In the genomic region with DNA sequence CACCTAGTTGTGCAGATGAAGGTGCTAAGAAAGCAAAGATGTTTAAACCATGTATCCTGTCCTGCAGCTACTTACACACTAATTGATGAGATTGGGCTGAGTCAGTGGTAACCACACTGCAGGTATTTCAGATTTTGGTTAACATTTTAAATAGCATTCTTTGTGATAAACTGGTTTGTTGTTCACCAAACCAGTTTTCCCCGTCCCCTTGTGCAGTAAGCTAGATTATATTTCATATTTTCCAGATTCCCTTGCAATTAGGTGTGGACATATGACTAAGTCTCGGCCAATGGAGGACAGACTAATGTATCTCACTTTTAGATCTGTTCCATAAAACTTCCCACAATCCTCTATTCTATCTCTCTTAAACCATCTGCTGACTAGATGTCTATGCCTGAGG, we compare ENCODE assay signal across 14 cellular contexts.
A peak's percentile ranks its signal among the peaks of the same experiment; 100 is the strongest.
DNase-seq lines count a peak whose midpoint lies in the region; ATAC-seq and TF ChIP-seq lines count a peak whose summit lies in the region.
"Had no signal": no experiment of that assay in that cellular context is flagged by ENCODE, and none has a peak within 500 bp of the region (broad histone marks: within the 10 kb centered on the region; RNA-seq: fewer than 3 reads in every experiment).

No MANE protein-coding gene starts in this region.

- no peaks in the 10 kb centered on the region for H3K79me1 ChIP-seq in trophoblast cell (ENCODE audit: low read length)

- intact Hi-C loops in Calu3 (cut with micrococcal nuclease; ENCODE audit: unreplicated experiment), result loop anchor here (10.0 kb wide), 1 partner anchor 190 kb away; no protein-coding TSS in a partner anchor
- intact Hi-C loops in PC-3 (cut with micrococcal nuclease), result no loop called here

- H3K27me3 ChIP-seq in PC-3 (ENCODE audit: low read length), result no peaks in the 10 kb centered on the region
- H3K27me3 ChIP-seq in trophoblast cell (ENCODE audit: insufficient read depth, low read length), result no peaks in the 10 kb centered on the region

- no peaks in the 10 kb centered on the region for H3K36me3 ChIP-seq in PC-3 (ENCODE audit: low read depth, low read length)
- no peaks in the 10 kb centered on the region for H3K36me3 ChIP-seq in trophoblast cell (ENCODE audit: control insufficient read depth in 1 of 2, insufficient read depth in 2 of 2, low read length in 2 of 2)

- H3K9ac ChIP-seq in PC-3 (ENCODE audit: low read length) (no peak overlapping the region), trophoblast cell (ENCODE audit: low read length) (no peak overlapping the region)

- WGBS in trophoblast cell (ENCODE audit: extremely low coverage, insufficient coverage, insufficient read length), result no CpG with 5 or more reads among the region's 2 CpGs

- H2BK120ac ChIP-seq in trophoblast cell (ENCODE audit: insufficient read depth, low read length, poor library complexity), result no peak overlapping the region

- no peak overlapping the region for H3K27ac Mint-ChIP-seq in Calu3 (ENCODE audit: unreplicated experiment)
- H3K27ac Mint-ChIP-seq in naive thymus-derived CD8-positive, alpha-beta T cell, result no peak overlapping the region
- H3K27ac Mint-ChIP-seq: CD4-positive, alpha-beta memory T cell; GM23338; H9; HFFc6 had no signal

- no TSS peak for BruUV-seq in Calu3 (replicated peaks; lab: Mats Ljungman, UMichigan)
- BruUV-seq in PC-3 (replicated peaks; lab: Mats Ljungman, UMichigan), result no TSS peak

- H2AK5ac ChIP-seq in trophoblast cell (ENCODE audit: low read length), result no peak overlapping the region

- peak; percentile 28 for DNase-seq in Calu3
- DNase-seq in PC-3, result peak; percentile 84
- DNase-seq in epithelial cell of esophagus (ENCODE audit: low read depth), result peak; percentile 80
- DNase-seq in trophoblast cell, result peak; percentile 52 to 57
- DNase-seq in naive thymus-derived CD8-positive, alpha-beta T cell, result no peak
- DNase-seq: C1 segment of cervical spinal cord; CD4-positive, alpha-beta memory T cell; COR-L47; DMS153; DND-41; H9; HFFc6 had no signal

- H3K14ac ChIP-seq in trophoblast cell (ENCODE audit: low read length), result no peak overlapping the region

- H2BK5ac ChIP-seq in trophoblast cell (ENCODE audit: low read depth, low read length, poor library complexity), result no peak overlapping the region

- H3K23ac ChIP-seq in trophoblast cell (ENCODE audit: low read length), result no peak overlapping the region

- POLR2A ChIA-PET in PC-3 (lab: Charles Lee; ENCODE audit: unreplicated experiment), result no interaction called here
- POLR2A ChIA-PET in naive thymus-derived CD8-positive, alpha-beta T cell (lab: Charles Lee), result no interaction called here

- no peak overlapping the region for H3K4me3 Mint-ChIP-seq in Calu3 (ENCODE audit: low read depth, unreplicated experiment)
- H3K4me3 Mint-ChIP-seq in naive thymus-derived CD8-positive, alpha-beta T cell, result no peak overlapping the region
- H3K4me3 Mint-ChIP-seq: CD4-positive, alpha-beta memory T cell; GM23338; H9; HFFc6 had no signal

- H4K91ac ChIP-seq in trophoblast cell (ENCODE audit: low read depth, low read length), result no peak overlapping the region

- 0 out of 2 replicates have a peak overlapping the region, but pooled peaks have one; percentile 19 for H2AFZ ChIP-seq in PC-3 (ENCODE audit: low read length)
- H2AFZ ChIP-seq in trophoblast cell (ENCODE audit: insufficient read depth, low read length, poor library complexity), result no peak overlapping the region
- H2AFZ ChIP-seq: GM23338 had no signal

- ATAC-seq in PC-3 (no peak), GM18861 (IDR thresholded peaks at IDR 0.05; ENCODE audit: unreplicated experiment) (no peak)
- ATAC-seq in naive thymus-derived CD8-positive, alpha-beta T cell, result no peak
- ATAC-seq: GM23338 had no signal

- H3K27me3 Mint-ChIP-seq in Calu3 (ENCODE audit: unreplicated experiment), result no peaks in the 10 kb centered on the region
- H3K27me3 Mint-ChIP-seq in naive thymus-derived CD8-positive, alpha-beta T cell, result peaks cover 0 to 1% (median 0%) of the 10 kb centered on the region in 5 donors

- peaks cover 10% of the 10 kb centered on the region for H3K4me1 Mint-ChIP-seq in Calu3 (ENCODE audit: low read depth, unreplicated experiment)
- H3K4me1 Mint-ChIP-seq in naive thymus-derived CD8-positive, alpha-beta T cell, result no peaks in the 10 kb centered on the region
- H3K4me1 Mint-ChIP-seq: CD4-positive, alpha-beta memory T cell; GM23338 had no signal

- no peaks in the 10 kb centered on the region for H3K9me2 ChIP-seq in PC-3 (replicated peaks; ENCODE audit: low read length)

- H3K4me1 ChIP-seq in PC-3 (ENCODE audit: insufficient read depth, low read length), result peaks cover 4% of the 10 kb centered on the region; the same call in 1 of the 2 replicates
- H3K4me1 ChIP-seq in trophoblast cell (ENCODE audit: control insufficient read depth in 1 of 2, insufficient read depth in 2 of 2, low read length in 2 of 2), result no peaks in the 10 kb centered on the region

- H3K9me3 Mint-ChIP-seq in Calu3 (ENCODE audit: low read depth, unreplicated experiment), result peaks cover 4% of the 10 kb centered on the region
- peaks cover 4 to 44% (median 25%) of the 10 kb centered on the region in 9 donors for H3K9me3 Mint-ChIP-seq in naive thymus-derived CD8-positive, alpha-beta T cell

- TF ChIP-seq CTCF in Calu3 (IDR thresholded peaks at IDR 0.05; ENCODE audit: unreplicated experiment), result no peak
- no peak for TF ChIP-seq CTCF in PC-3 (conservative IDR thresholded peaks at IDR 0.05; ENCODE audit: low read depth, low read length)
- TF ChIP-seq CTCF in epithelial cell of esophagus (IDR thresholded peaks at IDR 0.05; ENCODE audit: insufficient read depth, low read depth, low read length, missing control alignments), result no peak

- H3K36me3 Mint-ChIP-seq in Calu3 (ENCODE audit: insufficient read depth, unreplicated experiment), result no peaks in the 10 kb centered on the region
- peaks cover 0 to 14% (median 0%) of the 10 kb centered on the region in 3 donors for H3K36me3 Mint-ChIP-seq in naive thymus-derived CD8-positive, alpha-beta T cell
- H3K36me3 Mint-ChIP-seq: CD4-positive, alpha-beta memory T cell had no signal

- peak overlapping the region; percentile 24; the same call in 1 of the 2 replicates for H3K27ac ChIP-seq in PC-3 (ENCODE audit: low read length)
- no peak overlapping the region for H3K27ac ChIP-seq in trophoblast cell (ENCODE audit: low read depth, low read length)

- H3K79me2 ChIP-seq in PC-3 (ENCODE audit: low read length) (no peaks in the 10 kb centered on the region), trophoblast cell (ENCODE audit: control insufficient read depth, insufficient read depth, low read length, poor library complexity) (no peaks in the 10 kb centered on the region)

- H3K18ac ChIP-seq in trophoblast cell (ENCODE audit: low read length), result no peak overlapping the region

- no peak overlapping the region for H4K8ac ChIP-seq in trophoblast cell (ENCODE audit: low read depth, low read length)

- no peak overlapping the region for H3K4ac ChIP-seq in trophoblast cell (ENCODE audit: low read depth, low read length)

- H3K4me2 ChIP-seq in PC-3 (ENCODE audit: low read length), result no peak overlapping the region
- H3K4me2 ChIP-seq in trophoblast cell (ENCODE audit: low read length), result no peak overlapping the region
- H3K4me2 ChIP-seq: GM23338 had no signal

- H3F3A ChIP-seq in PC-3 (ENCODE audit: low read length, unreplicated experiment), result no peaks in the 10 kb centered on the region

- H3K9me3 ChIP-seq in PC-3 (ENCODE audit: low read length) (peaks cover 9% of the 10 kb centered on the region; the same call in 1 of the 2 replicates), trophoblast cell (ENCODE audit: insufficient read depth, low read depth, low read length) (peaks cover 2% of the 10 kb centered on the region)

- no peak overlapping the region for H2BK12ac ChIP-seq in trophoblast cell (ENCODE audit: low read length)

- H3K4me3 ChIP-seq in PC-3 (ENCODE audit: low read length) (no peak overlapping the region), epithelial cell of esophagus (ENCODE audit: low read length) (no peak overlapping the region), trophoblast cell (ENCODE audit: low read depth, low read length) (no peak overlapping the region)
- H3K4me3 ChIP-seq: GM23338 had no signal

- H4K12ac ChIP-seq in trophoblast cell (ENCODE audit: low read depth, low read length), result no peak overlapping the region

- CTCF ChIA-PET in Calu3 (lab: Charles Lee) (interaction anchor here (1.0 kb wide), 1 partner anchor 325 kb away, joined by 3 read pairs; no protein-coding TSS in a partner anchor), PC-3 (lab: Charles Lee) (no interaction called here)

- H4K20me1 ChIP-seq in PC-3 (ENCODE audit: low read length), result no peaks in the 10 kb centered on the region

Comparison
In these comparisons a context has a peak if more than half of its experiments do, and no peak if none do; other contexts are left out.
1. DNase-seq: peak in Calu3 (single experiment), PC-3 (single experiment), epithelial cell of esophagus (single experiment) and trophoblast cell (2 of 2); none in naive thymus-derived CD8-positive, alpha-beta T cell (0 of 10).